In genomic region chr4:158996669-158997074, GRCh38 we compare ENCODE assay signal across 8 cellular contexts.
A peak's percentile ranks its signal among the peaks of the same experiment; 100 is the strongest.
DNase-seq lines count a peak whose midpoint lies in the region; ATAC-seq lines count a peak whose summit lies in the region.

No MANE protein-coding gene starts in this region.

- no peaks in the 10 kb centered on the region for H3K27me3 ChIP-seq in subcutaneous abdominal adipose tissue (ENCODE audit: control insufficient read depth in 5 of 5, insufficient read depth in 4 of 5, low read length in 5 of 5)

- ATAC-seq in GM21528 (IDR thresholded peaks at IDR 0.05; ENCODE audit: low FRiP score, unreplicated experiment) (no peak), GM21825 (IDR thresholded peaks at IDR 0.05; ENCODE audit: unreplicated experiment) (no peak)

- H3K9ac ChIP-seq in SK-N-MC (ENCODE audit: insufficient read length) (no peak overlapping the region), subcutaneous abdominal adipose tissue (ENCODE audit: low read length in 5 of 5) (no peak overlapping the region)

- H3K9me3 ChIP-seq in SK-N-MC (ENCODE audit: low read depth, low read length) (peaks cover 3% of the 10 kb centered on the region; the same call in 1 of the 2 replicates), subcutaneous abdominal adipose tissue (ENCODE audit: control insufficient read depth in 5 of 5, low read length in 5 of 5) (no peaks in the 10 kb centered on the region)

- H3K27ac ChIP-seq in SK-N-MC (peak overlapping the region; percentile 72), subcutaneous abdominal adipose tissue (ENCODE audit: low read depth, low read length) (peak overlapping the region; percentile 18)

- no peaks in the 10 kb centered on the region for H3K36me3 ChIP-seq in SK-N-MC (ENCODE audit: insufficient read depth, low read length)
- no peaks in the 10 kb centered on the region for H3K36me3 ChIP-seq in subcutaneous abdominal adipose tissue (ENCODE audit: control insufficient read depth in 5 of 5, insufficient read depth in 5 of 5, low read length in 5 of 5)

- DNase-seq in NCI-H1092 treated with DMSO at 0.1 percent for 48 hours (lab: John Stamatoyannopoulos, UW) = peak; percentile 27
- DNase-seq in NCI-H1092 (lab: John Stamatoyannopoulos, UW) = no peak
- no peak for DNase-seq in SK-N-MC (ENCODE audit: low read depth, low spot score)
- DNase-seq in glomerular endothelial cell (ENCODE audit: extremely low read depth, low read depth, low spot score) = peak; percentile 65
- no peak for DNase-seq in stimulated activated CD4-positive, alpha-beta T cell treated with anti-CD3 and anti-CD28 coated beads, Interleukin-1b, Interleukin-23, amount 100 ng/mL, for 48 hours

- H3K4me3 ChIP-seq in SK-N-MC (peak overlapping the region; percentile 14), subcutaneous abdominal adipose tissue (ENCODE audit: low read depth in 1 of 5, low read length in 5 of 5) (no peak overlapping the region)

- H3K4me1 ChIP-seq in subcutaneous abdominal adipose tissue (ENCODE audit: control insufficient read depth in 5 of 5, insufficient read depth in 5 of 5, low read length in 5 of 5) = peaks cover 0 to 9% (median 3%) of the 10 kb centered on the region in 5 donors

Comparison
In these comparisons a context has a peak if more than half of its experiments do, and no peak if none do; other contexts are left out.
1. DNase-seq: peak in NCI-H1092 treated with DMSO at 0.1 percent for 48 hours (single experiment) and glomerular endothelial cell (single experiment); none in NCI-H1092 (single experiment), SK-N-MC (single experiment) and stimulated activated CD4-positive, alpha-beta T cell treated with anti-CD3 and anti-CD28 coated beads, Interleukin-1b, Interleukin-23, amount 100 ng/mL, for 48 hours (single experiment).